ENCODE assay signal across 11 cellular contexts in genomic region chr21:43712268-43712942, GRCh38. TPM values are rescaled to one million over a fixed set of nuclear protein-coding genes. Genes with fewer than 3 reads are reported as not detected.
DNase-seq lines count a peak whose midpoint lies in the region; ATAC-seq, FAIRE-seq and TF ChIP-seq lines count a peak whose summit lies in the region.
"Had no signal": no experiment of that assay in that cellular context is flagged by ENCODE, and none has a peak within 500 bp of the region (broad histone marks: within the 10 kb centered on the region; RNA-seq: fewer than 3 reads in every experiment).

No MANE protein-coding gene starts in this region.

- DNase-seq in DMS53 treated with DMSO at 0.1 percent for 48 hours (lab: John Stamatoyannopoulos, UW; ENCODE audit: unreplicated experiment) = peak; percentile 24
- DNase-seq in NCI-H187 (lab: John Stamatoyannopoulos, UW) = peak; percentile 20 to 49
- peak in 5 of 6 donors; percentile 49 to 71 (median 63) for DNase-seq in pancreas
- no peak for DNase-seq in MM.1S
- DNase-seq in activated CD4-positive, alpha-beta T cell treated with anti-CD3 and anti-CD28 coated beads for 48 hours = no peak
- no peak for DNase-seq in T-helper 1 cell
- no peak for DNase-seq in posterior vena cava (ENCODE audit: low spot score)

- H3K79me2 ChIP-seq in MM.1S (ENCODE audit: low read length) = no peaks in the 10 kb centered on the region

- ATAC-seq in pancreas = peak; percentile 81 to 87 (median 84)
- ATAC-seq: GM12878 had no signal

- H3K9me3 ChIP-seq in pancreas (no peaks in the 10 kb centered on the region), MM.1S (replicated peaks; ENCODE audit: insufficient read depth, low read length) (no peaks in the 10 kb centered on the region)

- TF ChIP-seq CTCF in pancreas (IDR thresholded peaks at IDR 0.05) = no peak
- TF ChIP-seq CTCF in MM.1S (IDR thresholded peaks at IDR 0.05; ENCODE audit: low read length) = no peak

- H3K27me3 Mint-ChIP-seq in dendritic cell treated with granulocyte-macrophage colony-stimulating factor and Interleukin-4, amounts not matched to agents 40 ng/mL and 50 ng/mL, for 4 days = peaks cover 20% of the 10 kb centered on the region

- H3K4me2 ChIP-seq in MM.1S (ENCODE audit: low read depth, low read length) = no peak overlapping the region

- no peaks in the 10 kb centered on the region for H4K20me1 ChIP-seq in MM.1S (ENCODE audit: insufficient read depth, low read length)

- no peak overlapping the region for H3K9ac ChIP-seq in MM.1S (ENCODE audit: low read length)

- H3K4me1 Mint-ChIP-seq in dendritic cell treated with granulocyte-macrophage colony-stimulating factor and Interleukin-4, amounts not matched to agents 40 ng/mL and 50 ng/mL, for 4 days (ENCODE audit: low read depth) = peaks cover 48% of the 10 kb centered on the region

- H3K4me3 Mint-ChIP-seq in dendritic cell treated with granulocyte-macrophage colony-stimulating factor and Interleukin-4, amounts not matched to agents 40 ng/mL and 50 ng/mL, for 4 days = no peak overlapping the region

- H3K27me3 ChIP-seq in pancreas (no peaks in the 10 kb centered on the region), MM.1S (replicated peaks; ENCODE audit: insufficient read depth, low read length) (no peaks in the 10 kb centered on the region)

- no peaks in the 10 kb centered on the region for H3K9me2 ChIP-seq in MM.1S (replicated peaks; ENCODE audit: insufficient read depth, low read length)

- intact Hi-C loops in dendritic cell treated with granulocyte-macrophage colony-stimulating factor and Interleukin-4, amounts not matched to agents 40 ng/mL and 50 ng/mL, for 4 days (cut with micrococcal nuclease) = no loop called here
- intact Hi-C loops in pancreas (cut with DNase I) (no loop called here), posterior vena cava (cut with DNase I) (no loop called here)

- H3K9me3 Mint-ChIP-seq in dendritic cell treated with granulocyte-macrophage colony-stimulating factor and Interleukin-4, amounts not matched to agents 40 ng/mL and 50 ng/mL, for 4 days = no peaks in the 10 kb centered on the region

- H3K27ac ChIP-seq in pancreas (peak overlapping the region; percentile 61 to 80 (median 78)), MM.1S (ENCODE audit: low read length) (no peak overlapping the region)

- no peaks in the 10 kb centered on the region for H3K36me3 ChIP-seq in pancreas
- H3K36me3 ChIP-seq in MM.1S (replicated peaks; ENCODE audit: insufficient read depth, low read length) = no peaks in the 10 kb centered on the region

- no peak overlapping the region for H2AFZ ChIP-seq in MM.1S (ENCODE audit: low read length)

- no peak for FAIRE-seq in pancreas (lab: Jason Lieb, UNC)
- FAIRE-seq: colon, GM12878, TTC549 had no signal

- 32 to 38% methylated on average over 13 of the region's 13 CpGs for WGBS in pancreas, 2 donors

- H3K4me3 ChIP-seq in pancreas (no peak overlapping the region), MM.1S (ENCODE audit: low read length) (no peak overlapping the region)
- H3K4me3 ChIP-seq: GM12878 had no signal

- peaks cover 18% of the 10 kb centered on the region for H3F3A ChIP-seq in MM.1S (ENCODE audit: insufficient read depth, low read length)

- H3K27ac Mint-ChIP-seq in dendritic cell treated with granulocyte-macrophage colony-stimulating factor and Interleukin-4, amounts not matched to agents 40 ng/mL and 50 ng/mL, for 4 days = peak overlapping the region; percentile 84

- H3K4me1 ChIP-seq in pancreas (peaks cover 0 to 11% (median 8%) of the 10 kb centered on the region in 3 donors), MM.1S (ENCODE audit: low read length) (peaks cover 15% of the 10 kb centered on the region)

- H3K36me3 Mint-ChIP-seq in dendritic cell treated with granulocyte-macrophage colony-stimulating factor and Interleukin-4, amounts not matched to agents 40 ng/mL and 50 ng/mL, for 4 days (ENCODE audit: low read depth) = peaks cover 16% of the 10 kb centered on the region

RNA-seq across cellular contexts. Expression of gene PDXK, which starts 6.5 kb away (rescaled TPM):
- 100 to 1,000 TPM in 1 of 6 donors, 10 to 100 TPM in 5; 63.2 to 100 (median 65.8) TPM for total RNA-seq in pancreas
- 10 to 100 TPM; 65.7 to 66.0 TPM for polyA plus RNA-seq in pancreas
- total RNA-seq in posterior vena cava = 100 to 1,000 TPM in 1 of 2 donors, 10 to 100 TPM in 1; 74.7 to 109 TPM

RNA-seq across cellular contexts. Expression of gene RRP1B, which starts 53.0 kb away (rescaled TPM):
- total RNA-seq in pancreas (10 to 100 TPM in 3 of 6 donors, 1 to 10 TPM in 3; 7.2 to 13.3 (median 9.7) TPM), posterior vena cava (10 to 100 TPM; 14.6 to 15.2 TPM)
- 1 to 10 TPM; 4.4 to 5.4 TPM for polyA plus RNA-seq in pancreas

RNA-seq across cellular contexts. Expression of gene HSF2BP, which starts 53.1 kb away (rescaled TPM):
- total RNA-seq in pancreas (under 1 TPM; 0.14 to 0.32 (median 0.24) TPM), posterior vena cava (under 1 TPM; 0.46 to 0.48 TPM)
- under 1 TPM; 0.11 to 0.14 TPM for polyA plus RNA-seq in pancreas

Comparison
In these comparisons a context has a peak if more than half of its experiments do, and no peak if none do; other contexts are left out.
1. DNase-seq: peak in DMS53 treated with DMSO at 0.1 percent for 48 hours (single experiment), NCI-H187 (2 of 2) and pancreas (5 of 6); none in MM.1S (single experiment), activated CD4-positive, alpha-beta T cell treated with anti-CD3 and anti-CD28 coated beads for 48 hours (single experiment), T-helper 1 cell (0 of 5) and posterior vena cava (single experiment).